Comparison of ENCODE assay signal across 1 cellular context in genomic region chr7:76231071-76231470, GRCh38.
TF ChIP-seq lines count a peak whose summit lies in the region.

No MANE protein-coding gene starts in this region.

TF ChIP-seq in WTC11, 78 proteins besides CTCF, POLR2A, EP300 and RAD21 (continued from another document):
- TF ChIP-seq MAX (CRISPR knock-in tag; IDR thresholded peaks at IDR 0.05): no peak
